ENCODE assay signal across 8 cellular contexts in genomic region chr2:60552851-60553495, GRCh38. TPM values are rescaled to one million over a fixed set of nuclear protein-coding genes. Genes with fewer than 3 reads are reported as not detected.
DNase-seq lines count a peak whose midpoint lies in the region; ATAC-seq, FAIRE-seq and TF ChIP-seq lines count a peak whose summit lies in the region.

No MANE protein-coding gene starts in this region.

- H2BK5ac ChIP-seq in H1 (ENCODE audit: low read depth, low read length): peak overlapping the region; percentile 88; the same call in 1 of the 2 replicates

- no peaks in the 10 kb centered on the region for H3K36me3 ChIP-seq in CD8-positive, alpha-beta T cell (ENCODE audit: insufficient read depth, low read length)
- H3K36me3 ChIP-seq in H1 (ENCODE audit: control insufficient read depth in 2 of 4, insufficient read depth in 4 of 4, low read length in 3 of 4): no peaks in the 10 kb centered on the region

- no peak overlapping the region for H3K4ac ChIP-seq in H1 (replicated peaks; ENCODE audit: insufficient read length, low read depth, low read length)

- H3K27ac ChIP-seq in CD8-positive, alpha-beta T cell (ENCODE audit: low read depth, low read length): no peak overlapping the region
- 0 out of 2 replicates have a peak overlapping the region, but pooled peaks have one; percentile 43 for H3K27ac ChIP-seq in H1 (ENCODE audit: low read depth, low read length)

- H3K36me3 Mint-ChIP-seq in CD8-positive, alpha-beta T cell: peaks cover 3% of the 10 kb centered on the region
- no peaks in the 10 kb centered on the region for H3K36me3 Mint-ChIP-seq in neural crest cell (ENCODE audit: low read depth)

- no peaks in the 10 kb centered on the region for H3K9me3 Mint-ChIP-seq in CD8-positive, alpha-beta T cell
- H3K9me3 Mint-ChIP-seq in neural crest cell: no peaks in the 10 kb centered on the region

- H3K27me3 ChIP-seq in CD8-positive, alpha-beta T cell (ENCODE audit: insufficient read depth, low read length): peaks cover 43% of the 10 kb centered on the region
- no peaks in the 10 kb centered on the region for H3K27me3 ChIP-seq in H1 (replicated peaks in 1 of 4; ENCODE audit: control insufficient read depth in 3 of 4, extremely low read depth in 1 of 4, insufficient read depth in 3 of 4, low read length in 3 of 4)

- POLR2A ChIA-PET in CD8-positive, alpha-beta T cell (lab: Charles Lee): interaction anchor here (0.7 kb wide), 1 partner anchor 265 kb away, joined by 3 read pairs; no protein-coding TSS in a partner anchor
- POLR2A ChIA-PET in H1 (lab: Charles Lee; ENCODE audit: partially characterized antibody): interaction anchor here (0.8 to 1.2 kb wide), 3 partner anchors 15 to 44 kb away, joined by 3 to 6 read pairs (median 6); no protein-coding TSS in a partner anchor

- H3K9me3 ChIP-seq in CD8-positive, alpha-beta T cell (ENCODE audit: low read length): no peaks in the 10 kb centered on the region
- H3K9me3 ChIP-seq in H1 (ENCODE audit: insufficient read depth in 2 of 2, low read depth in 1 of 2, low read length in 1 of 2): no peaks in the 10 kb centered on the region

- 1% methylated on average over 27 of the region's 38 CpGs; no CpG with 5 or more reads in 1 of the 2 experiments for WGBS in H1 (ENCODE audit: extremely low coverage in 1 of 2, insufficient coverage in 1 of 2, insufficient read length in 1 of 2, insufficient replicate concordance in 2 of 2, low coverage in 1 of 2, low lambda C conversion rate in 2 of 2, missing lambda C conversion rate in 1 of 2), 2 experiments

- TF ChIP-seq RAD21 in H1 (IDR thresholded peaks at IDR 0.05 in 1 of 2, conservative IDR thresholded peaks at IDR 0.05 in 1 of 2; ENCODE audit: low read depth in 2 of 2, low read length in 2 of 2): no peak

- H3K9ac ChIP-seq in H1 (replicated peaks in 1 of 4; ENCODE audit: extremely low read depth in 1 of 4, low read depth in 3 of 4, low read length in 3 of 4): peak overlapping the region in 3 of 4 experiments; percentile 52 to 83 (median 72); a peak in 6 of 7 replicates

- peaks cover 42% of the 10 kb centered on the region for H3K23me2 ChIP-seq in H1 (ENCODE audit: low read depth, low read length)

- TF ChIP-seq POLR2A in NB4 (IDR thresholded peaks at IDR 0.05; ENCODE audit: extremely low read depth, insufficient read length) (no peak), H1 (IDR thresholded peaks at IDR 0.05; ENCODE audit: control extremely low read depth in 1 of 2, low read depth in 2 of 2, low read length in 2 of 2) (no peak)

- H3K14ac ChIP-seq in H1 (ENCODE audit: insufficient read length): no peak overlapping the region

- no peak for DNase-seq in CD8-positive, alpha-beta T cell
- DNase-seq in NB4 (ENCODE audit: low read depth): no peak
- peak in 1 of 2 experiments; percentile 50 for DNase-seq in H1 (ENCODE audit: low read depth in 1 of 2, low spot score in 2 of 2)
- DNase-seq in neural crest cell (ENCODE audit: low read depth, low spot score): no peak
- DNase-seq in D341Med (ENCODE audit: low spot score): no peak
- no peak for DNase-seq in AG08396 (ENCODE audit: low spot score)

- no peak overlapping the region for H4K91ac ChIP-seq in H1 (replicated peaks; ENCODE audit: insufficient read length, low read length)

- H3K4me1 Mint-ChIP-seq in CD8-positive, alpha-beta T cell (ENCODE audit: low read depth): peaks cover 55% of the 10 kb centered on the region
- H3K4me1 Mint-ChIP-seq in neural crest cell: peaks cover 46% of the 10 kb centered on the region

- 0 out of 2 replicates have a peak overlapping the region, but pooled peaks have one; percentile 39 for H3K18ac ChIP-seq in H1 (ENCODE audit: extremely low read depth, low read length)

- peak overlapping the region; percentile 54 for H4K5ac ChIP-seq in H1 (ENCODE audit: insufficient read length, low read depth, low read length)

- no peak for FAIRE-seq in H1 (lab: Jason Lieb, UNC)

- peaks cover 0 to 1% of the 10 kb centered on the region in 2 experiments for H4K20me1 ChIP-seq in H1 (replicated peaks in 1 of 2; ENCODE audit: control insufficient read depth in 1 of 2, insufficient read depth in 2 of 2, low read length in 2 of 2)

- intact Hi-C loops in CD8-positive, alpha-beta T cell (cut with DNase I, micrococcal nuclease): loop anchor here (5.0 to 10.0 kb wide), 3 partner anchors 666 to 1528 kb away; no protein-coding TSS in a partner anchor

- no peak for TF ChIP-seq EP300 in H1 (IDR thresholded peaks at IDR 0.05; ENCODE audit: borderline replicate concordance in 1 of 2, low read depth in 2 of 2, low read length in 2 of 2)

- H2BK20ac ChIP-seq in H1 (ENCODE audit: low read length): no peak overlapping the region

- no peak for ATAC-seq in CD8-positive, alpha-beta T cell
- ATAC-seq in HG03565 (IDR thresholded peaks at IDR 0.05; ENCODE audit: unreplicated experiment) (no peak), GM21529 (IDR thresholded peaks at IDR 0.05; ENCODE audit: unreplicated experiment) (no peak)

- no peaks in the 10 kb centered on the region for H3K79me1 ChIP-seq in H1 (ENCODE audit: low read depth, low read length)

- no peak overlapping the region for H2AFZ ChIP-seq in H1 (ENCODE audit: low read length)

- H3K27ac Mint-ChIP-seq in CD8-positive, alpha-beta T cell: no peak overlapping the region
- no peak overlapping the region for H3K27ac Mint-ChIP-seq in neural crest cell (ENCODE audit: unreplicated experiment)

- TF ChIP-seq CTCF in CD8-positive, alpha-beta T cell (IDR thresholded peaks at IDR 0.05): no peak
- TF ChIP-seq CTCF in NB4 (IDR thresholded peaks at IDR 0.05; ENCODE audit: low read depth, low read length): no peak
- TF ChIP-seq CTCF in H1 (IDR thresholded peaks at IDR 0.05; ENCODE audit: control extremely low read depth in 1 of 3, insufficient read depth in 1 of 3, low read depth in 1 of 3, low read length in 3 of 3): no peak
- TF ChIP-seq CTCF in neural crest cell (conservative IDR thresholded peaks at IDR 0.05): no peak

- peak overlapping the region; percentile 77 for H3K4me3 ChIP-seq in CD8-positive, alpha-beta T cell (ENCODE audit: low read depth, low read length)
- H3K4me3 ChIP-seq in NB4 (ENCODE audit: low read depth, low read length) (peak overlapping the region; percentile 99), H1 (ENCODE audit: extremely low read depth in 1 of 4, insufficient read depth in 2 of 4, low read depth in 3 of 4, low read length in 4 of 4) (peak overlapping the region; percentile 83 to 96 (median 88))

- no peak overlapping the region for H2BK15ac ChIP-seq in H1 (ENCODE audit: low read length)

- H2BK120ac ChIP-seq in H1 (replicated peaks; ENCODE audit: low read depth, low read length): no peak overlapping the region

- no peak overlapping the region for H4K8ac ChIP-seq in H1 (ENCODE audit: extremely low read depth, insufficient read depth, low read length)

- no peak overlapping the region for H2BK12ac ChIP-seq in H1 (ENCODE audit: low read depth, low read length)

- CTCF ChIA-PET in CD8-positive, alpha-beta T cell (lab: Charles Lee): interaction anchor here (1.1 kb wide), 1 partner anchor 11 kb away, joined by 3 read pairs; no protein-coding TSS in a partner anchor
- CTCF ChIA-PET in H1 (lab: Charles Lee; ENCODE audit: partially characterized antibody): interaction anchor here (0.6 kb wide), 1 partner anchor 30 kb away, joined by 3 read pairs; no protein-coding TSS in a partner anchor

- no peak overlapping the region for H3K23ac ChIP-seq in H1 (ENCODE audit: insufficient read length)

- H3K4me1 ChIP-seq in CD8-positive, alpha-beta T cell (ENCODE audit: insufficient read depth, low read length): peaks cover 68% of the 10 kb centered on the region
- H3K4me1 ChIP-seq in H1 (replicated peaks in 1 of 4; ENCODE audit: control insufficient read depth in 3 of 4, insufficient read depth in 4 of 4, low read length in 3 of 4): peaks cover 0 to 6% (median 0%) of the 10 kb centered on the region in 4 experiments; a peak in 3 of 7 replicates

- H3K56ac ChIP-seq in H1 (replicated peaks; ENCODE audit: insufficient read length, low read depth, low read length): no peak overlapping the region

- no peak overlapping the region for H2AK5ac ChIP-seq in H1 (ENCODE audit: low read depth, low read length)

- H3K79me2 ChIP-seq in H1 (ENCODE audit: control insufficient read depth in 1 of 2, insufficient read depth in 2 of 2, low read length in 2 of 2): peaks cover 0 to 40% of the 10 kb centered on the region in 2 experiments; a peak in 3 of 4 replicates

- peaks cover 57% of the 10 kb centered on the region for H3K27me3 Mint-ChIP-seq in CD8-positive, alpha-beta T cell (ENCODE audit: low read depth)
- H3K27me3 Mint-ChIP-seq in neural crest cell (ENCODE audit: low read depth): peaks cover 97% of the 10 kb centered on the region

- H3K4me3 Mint-ChIP-seq in CD8-positive, alpha-beta T cell: peak overlapping the region; percentile 87
- H3K4me3 Mint-ChIP-seq in neural crest cell: peak overlapping the region; percentile 97

- H3K4me2 ChIP-seq in H1 (ENCODE audit: insufficient read depth in 1 of 2, low read depth in 2 of 2, low read length in 2 of 2): peak overlapping the region; percentile 91 to 99

TF ChIP-seq in H1, 55 proteins besides CTCF, POLR2A, EP300 and RAD21 (continues in another document):
- TF ChIP-seq KDM1A (IDR thresholded peaks at IDR 0.05; ENCODE audit: borderline replicate concordance, low read length) (no peak), POU5F1 (IDR thresholded peaks at IDR 0.05; ENCODE audit: low read depth, low read length) (no peak), USF2 (IDR thresholded peaks at IDR 0.05; ENCODE audit: low read length) (no peak), CTBP2 (IDR thresholded peaks at IDR 0.05; ENCODE audit: borderline replicate concordance, insufficient read depth, insufficient read length, low read length) (no peak), TCF12 (IDR thresholded peaks at IDR 0.05; ENCODE audit: low read depth, low read length) (no peak), SIRT6 (IDR thresholded peaks at IDR 0.05; ENCODE audit: low read length) (no peak), CHD2 (IDR thresholded peaks at IDR 0.05; ENCODE audit: low read length) (no peak)

RNA-seq across cellular contexts. Expression of gene BCL11A, which starts 0.5 kb away (rescaled TPM):
- total RNA-seq in CD8-positive, alpha-beta T cell: 1 to 10 TPM; 2.0 to 2.6 TPM
- total RNA-seq in H1 (2021; fragmentation: NEBNext Ultra II Directional; extraction: Animal tissue kit (Norgen Biotek cat#: 25700)): 59.3 and 61.3 TPM in 2 replicates
- 11.9 and 12.2 TPM in 2 replicates for polyA plus RNA-seq in H1 (2011; rRNA removed)
- polyA plus RNA-seq in H1 (2011; cell fraction: cytosol; rRNA removed): 12.9 TPM
- 22.4 TPM for polyA plus RNA-seq in H1 (2011; cell fraction: nucleus; rRNA removed)
- 23.1 to 35.1 TPM (median 27.2 TPM) in 4 replicates for polyA plus RNA-seq in H1 (2012, experiment 1 of 2)
- 25.7 TPM for polyA plus RNA-seq in H1 (2012, experiment 2 of 2)
- polyA plus RNA-seq in H1 (2013, experiment 1 of 2): 28.0 TPM
- 29.7 TPM for polyA plus RNA-seq in H1 (2013, experiment 2 of 2)
- polyA minus RNA-seq in H1 (2011; rRNA and poly(A)+ RNA removed): 38.6 and 49.0 TPM in 2 replicates
- polyA minus RNA-seq in H1 (2011; cell fraction: cytosol; rRNA and poly(A)+ RNA removed): 30.3 TPM
- polyA minus RNA-seq in H1 (2011; cell fraction: nucleus; rRNA and poly(A)+ RNA removed): 83.2 TPM
- 2.2 and 2.3 TPM in 2 replicates for total RNA-seq in neural crest cell

Comparison
In these comparisons a context has a peak if more than half of its experiments do, and no peak if none do; other contexts are left out.
1. RNA of gene BCL11A, which starts 0.5 kb away (total RNA-seq): 59.3 to 61.3 TPM in H1; 2.0 to 2.6 TPM in CD8-positive, alpha-beta T cell and 2.2 to 2.3 TPM in neural crest cell; every median in the first group is over 10 times any median in the second.
2. Peak in every context shown above with its lines, with median percentiles within 50 percentile points of each other: H3K4me3 ChIP-seq.